Comparison of ENCODE assay signal across 8 cellular contexts in genomic region chr14:75127474-75127820, GRCh38. TPM values are rescaled to one million over a fixed set of nuclear protein-coding genes. Genes with fewer than 3 reads are reported as not detected.
DNase-seq lines count a peak whose midpoint lies in the region; ATAC-seq, FAIRE-seq and TF ChIP-seq lines count a peak whose summit lies in the region.
"Not testable (repeated sequence)": the region's sequence is repeated elsewhere in the genome, so short reads cannot be mapped to it uniquely, and the experiment has no call there.

No MANE protein-coding gene starts in this region.

- peaks cover 47% of the 10 kb centered on the region for H3K79me2 ChIP-seq in OCI-LY7 (ENCODE audit: insufficient read depth, low read depth, low read length)

- H3K9me3 Mint-ChIP-seq in activated T-cell treated with anti-CD3 and anti-CD28 coated beads, Interleukin-2, amount 50 U/mL, for 4 hours; naive B cell: not testable (repeated sequence)

- not testable (repeated sequence) for TF ChIP-seq EP300 in A549 (IDR thresholded peaks at IDR 0.05)

- H3K27ac Mint-ChIP-seq in naive B cell: peak overlapping the region; percentile 93 to 99 (median 98)

- not testable (repeated sequence) for TF ChIP-seq RAD21 in A549 (conservative IDR thresholded peaks at IDR 0.05 in 1 of 2, IDR thresholded peaks at IDR 0.05 in 1 of 2)

- intact Hi-C loops in OCI-LY7 (cut with micrococcal nuclease; ENCODE audit: unreplicated experiment): loop anchor here (1.0 to 2.0 kb wide), 3 partner anchors 49 to 361 kb away; partner anchors contain the start of gene TMED10
- intact Hi-C loops in right cardiac atrium (cut with DNase I): loop anchor here in 1 of 4 donors (10.0 kb wide), 1 partner anchor 357 kb away; no protein-coding TSS in a partner anchor

- FAIRE-seq in A549 (lab: Jason Lieb, UNC): not testable (repeated sequence)

- not testable (repeated sequence) for H3K27me3 Mint-ChIP-seq in activated T-cell treated with anti-CD3 and anti-CD28 coated beads, Interleukin-2, amount 50 U/mL, for 4 hours (ENCODE audit: low read depth); naive B cell

- H3K36me3 ChIP-seq in OCI-LY7 (ENCODE audit: insufficient read depth, low read length): peaks cover 32% of the 10 kb centered on the region

- H3K27me3 ChIP-seq in right cardiac atrium (ENCODE audit: control insufficient read depth, insufficient read depth): not testable (repeated sequence)

- H3K4me2 ChIP-seq in A549 (peak overlapping the region; percentile 91), OCI-LY7 (ENCODE audit: low read length) (peak overlapping the region; percentile 95)

- H3K4me3 Mint-ChIP-seq in activated T-cell treated with anti-CD3 and anti-CD28 coated beads, Interleukin-2, amount 50 U/mL, for 4 hours: peak overlapping the region; percentile 97
- H3K4me3 Mint-ChIP-seq in naive B cell: peak overlapping the region; percentile 82 to 100 (median 97)

- not testable (repeated sequence) for TF ChIP-seq CTCF in A549 (IDR thresholded peaks at IDR 0.05); OCI-LY7 (conservative IDR thresholded peaks at IDR 0.05; ENCODE audit: low read length)

- not testable (repeated sequence) for TF ChIP-seq POLR2A in A549 (IDR thresholded peaks at IDR 0.05; ENCODE audit: low read length)

- ATAC-seq in A549 (peak in 1 of 2 experiments; percentile 6; a peak in 2 of 6 replicates), GM21723 (IDR thresholded peaks at IDR 0.05; ENCODE audit: unreplicated experiment) (peak; percentile 15)
- ATAC-seq in activated T-cell treated with anti-CD3 and anti-CD28 coated beads, Interleukin-2, amount 50 U/mL, for 4 hours; right cardiac atrium; naive B cell (ENCODE audit: low read depth in 2 of 2): not testable (repeated sequence)

- H4K20me1 ChIP-seq in OCI-LY7 (ENCODE audit: insufficient read depth, low read length): peaks cover 11% of the 10 kb centered on the region; the same call in 1 of the 2 replicates

- H3K4me3 ChIP-seq in A549 (peak overlapping the region; percentile 83), OCI-LY7 (ENCODE audit: low read depth, low read length, poor library complexity, severe bottlenecking) (peak overlapping the region; percentile 78), right cardiac atrium (ENCODE audit: low read length) (peak overlapping the region; percentile 59)

- DNase-seq in A549 (ENCODE audit: low read depth in 1 of 2, low spot score in 1 of 2): peak in 1 of 2 experiments; percentile 16
- not testable (repeated sequence) for DNase-seq in OCI-LY7 (ENCODE audit: low spot score); activated T-cell treated with anti-CD3 and anti-CD28 coated beads, Interleukin-2, amount 50 U/mL, for 4 hours; naive B cell
- DNase-seq in right cardiac atrium: peak in 1 of 3 donors; percentile 43
- DNase-seq in stimulated activated CD4-positive, alpha-beta T cell treated with anti-CD3 and anti-CD28 coated beads, Interleukin-1b, Interleukin-23, amount 100 ng/mL, for 48 hours: peak; percentile 20

- peaks cover 13% of the 10 kb centered on the region for H3K36me3 Mint-ChIP-seq in activated T-cell treated with anti-CD3 and anti-CD28 coated beads, Interleukin-2, amount 50 U/mL, for 4 hours (ENCODE audit: insufficient read depth)
- H3K36me3 Mint-ChIP-seq in naive B cell: not testable (repeated sequence)

- CTCF ChIA-PET in A549 (lab: Yijun Ruan, JAX) (interaction anchor here (1.0 to 10.0 kb wide), 5 partner anchors 11 to 433 kb away, joined by 3 to 250 read pairs (median 4); no protein-coding TSS in a partner anchor), OCI-LY7 (lab: Charles Lee; ENCODE audit: unreplicated experiment) (interaction anchor here (1.0 kb wide), 1 partner anchor 176 kb away, joined by 3 read pairs; no protein-coding TSS in a partner anchor)

- TSS peak; percentile 74 for BruUV-seq in OCI-LY7 (replicated peaks; lab: Mats Ljungman, UMichigan)

- H3K4me1 ChIP-seq in A549 (peaks cover 35% of the 10 kb centered on the region), OCI-LY7 (ENCODE audit: insufficient read depth, low read length, poor library complexity, severe bottlenecking) (peaks cover 28% of the 10 kb centered on the region)
- H3K4me1 ChIP-seq in right cardiac atrium (ENCODE audit: control insufficient read depth, insufficient read depth, low read length): not testable (repeated sequence)

- H3K4me1 Mint-ChIP-seq in activated T-cell treated with anti-CD3 and anti-CD28 coated beads, Interleukin-2, amount 50 U/mL, for 4 hours (ENCODE audit: low read depth): peaks cover 35% of the 10 kb centered on the region
- H3K4me1 Mint-ChIP-seq in naive B cell: peaks cover 32 to 43% (median 42%) of the 10 kb centered on the region in 3 donors

- H3K27ac ChIP-seq in A549 (peak overlapping the region; percentile 93 to 95), OCI-LY7 (ENCODE audit: low read depth, low read length, poor library complexity, severe bottlenecking) (peak overlapping the region; percentile 69), cingulate gyrus (ENCODE audit: low read depth, low read length) (peak overlapping the region; percentile 92), right cardiac atrium (ENCODE audit: low read length) (peak overlapping the region; percentile 89)

- not testable (repeated sequence) for H3K9me3 ChIP-seq in A549; OCI-LY7 (ENCODE audit: low read length); right cardiac atrium (ENCODE audit: control insufficient read depth, low read length)

- peak overlapping the region; percentile 45; the same call in 1 of the 2 replicates for H2AFZ ChIP-seq in OCI-LY7 (ENCODE audit: low read length)

- 15% methylated on average over 16 of the region's 16 CpGs for WGBS in A549 (ENCODE audit: missing lambda C conversion rate)
- WGBS in right cardiac atrium: 27% methylated on average over 16 of the region's 16 CpGs

- POLR2A ChIA-PET in A549 (lab: Yijun Ruan, JAX) (interaction anchor here (0.9 to 2.2 kb wide), 6 partner anchors 11 to 182 kb away, joined by 3 to 19 read pairs (median 4); no protein-coding TSS in a partner anchor), OCI-LY7 (lab: Charles Lee) (interaction anchor here (0.6 to 1.2 kb wide), 5 partner anchors 10 to 174 kb away, joined by 3 to 9 read pairs (median 4); partner anchors contain the start of gene TMED10)

- not testable (repeated sequence) for H3K9me2 ChIP-seq in OCI-LY7 (ENCODE audit: insufficient read depth, low read length)

TF ChIP-seq in A549, 52 proteins besides CTCF, POLR2A, EP300 and RAD21:
- TF ChIP-seq, protein P1, sequence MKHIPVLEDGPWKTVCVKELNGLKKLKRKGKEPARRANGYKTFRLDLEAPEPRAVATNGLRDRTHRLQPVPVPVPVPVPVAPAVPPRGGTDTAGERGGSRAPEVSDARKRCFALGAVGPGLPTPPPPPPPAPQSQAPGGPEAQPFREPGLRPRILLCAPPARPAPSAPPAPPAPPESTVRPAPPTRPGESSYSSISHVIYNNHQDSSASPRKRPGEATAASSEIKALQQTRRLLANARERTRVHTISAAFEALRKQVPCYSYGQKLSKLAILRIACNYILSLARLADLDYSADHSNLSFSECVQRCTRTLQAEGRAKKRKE (CRISPR knock-in tag; IDR thresholded peaks at IDR 0.05; ENCODE audit: low read depth): 0 out of 2 replicates have a peak, but pooled peaks have one; percentile 28

RNA-seq across cellular contexts. Expression of gene NEK9, which starts 0.6 kb away (rescaled TPM):
- polyA plus RNA-seq in A549 (2011; rRNA removed): 75.9 and 79.7 TPM in 2 replicates
- 27.0 and 31.8 TPM in 2 replicates for polyA plus RNA-seq in A549 (2012; cell fraction: cytosol; rRNA removed)
- 37.6 and 48.7 TPM in 2 replicates for polyA plus RNA-seq in A549 (2012; cell fraction: nucleus; rRNA removed)
- polyA plus RNA-seq in A549 (2017; fragmentation: RNase III; extraction: RNeasy Plus Mini Kit Qiagen cat#74134 plus additional on column Dnase treatment): 44.3 to 51.1 TPM (median 49.4 TPM) in 3 replicates
- polyA minus RNA-seq in A549 (2011; rRNA and poly(A)+ RNA removed): 46.4 and 53.1 TPM in 2 replicates
- total RNA-seq in OCI-LY7 (2014; rRNA removed; shearing (Covaris generic)): 58.3 and 65.8 TPM in 2 replicates
- total RNA-seq in OCI-LY7 (2022): 82.6 and 86.4 TPM in 2 replicates
- total RNA-seq in activated T-cell treated with anti-CD3 and anti-CD28 coated beads, Interleukin-2, amount 50 U/mL, for 4 hours: 10 to 100 TPM; 48.5 to 51.2 (median 50.4) TPM
- 100 to 1,000 TPM; 112 to 129 (median 123) TPM for total RNA-seq in right cardiac atrium
- polyA plus RNA-seq in right cardiac atrium: 48.5 TPM
- 10 to 100 TPM in 5 of 6 donors, 1 to 10 TPM in 1; 9.4 to 22.7 (median 16.1) TPM for polyA plus RNA-seq in naive B cell (ENCODE audit: low read depth in 6 of 6)

RNA-seq across cellular contexts. Expression of gene TMED10, which starts 49.0 kb away (rescaled TPM):
- 354 and 378 TPM in 2 replicates for polyA plus RNA-seq in A549 (2011; rRNA removed)
- 128 and 189 TPM in 2 replicates for polyA plus RNA-seq in A549 (2012; cell fraction: cytosol; rRNA removed)
- polyA plus RNA-seq in A549 (2012; cell fraction: nucleus; rRNA removed): 155 and 161 TPM in 2 replicates
- polyA plus RNA-seq in A549 (2017; fragmentation: RNase III; extraction: RNeasy Plus Mini Kit Qiagen cat#74134 plus additional on column Dnase treatment): 275 to 294 TPM (median 290 TPM) in 3 replicates
- polyA minus RNA-seq in A549 (2011; rRNA and poly(A)+ RNA removed): 451 and 495 TPM in 2 replicates
- 63.1 and 129 TPM in 2 replicates for total RNA-seq in OCI-LY7 (2014; rRNA removed; shearing (Covaris generic))
- total RNA-seq in OCI-LY7 (2022): 221 and 232 TPM in 2 replicates
- 100 to 1,000 TPM; 184 to 196 (median 195) TPM for total RNA-seq in activated T-cell treated with anti-CD3 and anti-CD28 coated beads, Interleukin-2, amount 50 U/mL, for 4 hours
- 100 to 1,000 TPM; 246 to 333 (median 297) TPM for total RNA-seq in right cardiac atrium
- 141 TPM for polyA plus RNA-seq in right cardiac atrium
- 100 to 1,000 TPM; 228 to 283 (median 252) TPM for polyA plus RNA-seq in naive B cell (ENCODE audit: low read depth in 6 of 6)

RNA-seq across cellular contexts. Expression of gene ZC2HC1C, which starts 58.0 kb away (rescaled TPM):
- polyA plus RNA-seq in A549 (2011; rRNA removed) (2.4 and 2.7 TPM in 2 replicates), A549 (2017; fragmentation: RNase III; extraction: RNeasy Plus Mini Kit Qiagen cat#74134 plus additional on column Dnase treatment) (2.7 to 3.9 TPM (median 2.8 TPM) in 3 replicates), right cardiac atrium (8.4 TPM), naive B cell (ENCODE audit: low read depth in 6 of 6) (1 to 10 TPM in 1 of 6 donors, under 1 TPM in 4, not detected in 1; 0.15 to 1.2 (median 0.48) TPM)
- polyA plus RNA-seq in A549 (2012; cell fraction: cytosol; rRNA removed): 0.98 and 1.2 TPM in 2 replicates
- polyA plus RNA-seq in A549 (2012; cell fraction: nucleus; rRNA removed): 0.38 and 0.59 TPM in 2 replicates
- 1.1 and 1.5 TPM in 2 replicates for polyA minus RNA-seq in A549 (2011; rRNA and poly(A)+ RNA removed)
- 3.2 and 3.4 TPM in 2 replicates for total RNA-seq in OCI-LY7 (2014; rRNA removed; shearing (Covaris generic))
- total RNA-seq in OCI-LY7 (2022) (1.2 and 3.7 TPM in 2 replicates), right cardiac atrium (10 to 100 TPM in 1 of 4 donors, 1 to 10 TPM in 3; 6.9 to 10.8 (median 9.1) TPM)
- total RNA-seq in activated T-cell treated with anti-CD3 and anti-CD28 coated beads, Interleukin-2, amount 50 U/mL, for 4 hours: under 1 TPM; 0.45 to 0.84 (median 0.78) TPM
